7 cellular contexts compared by ENCODE assay signal in the genomic region with DNA sequence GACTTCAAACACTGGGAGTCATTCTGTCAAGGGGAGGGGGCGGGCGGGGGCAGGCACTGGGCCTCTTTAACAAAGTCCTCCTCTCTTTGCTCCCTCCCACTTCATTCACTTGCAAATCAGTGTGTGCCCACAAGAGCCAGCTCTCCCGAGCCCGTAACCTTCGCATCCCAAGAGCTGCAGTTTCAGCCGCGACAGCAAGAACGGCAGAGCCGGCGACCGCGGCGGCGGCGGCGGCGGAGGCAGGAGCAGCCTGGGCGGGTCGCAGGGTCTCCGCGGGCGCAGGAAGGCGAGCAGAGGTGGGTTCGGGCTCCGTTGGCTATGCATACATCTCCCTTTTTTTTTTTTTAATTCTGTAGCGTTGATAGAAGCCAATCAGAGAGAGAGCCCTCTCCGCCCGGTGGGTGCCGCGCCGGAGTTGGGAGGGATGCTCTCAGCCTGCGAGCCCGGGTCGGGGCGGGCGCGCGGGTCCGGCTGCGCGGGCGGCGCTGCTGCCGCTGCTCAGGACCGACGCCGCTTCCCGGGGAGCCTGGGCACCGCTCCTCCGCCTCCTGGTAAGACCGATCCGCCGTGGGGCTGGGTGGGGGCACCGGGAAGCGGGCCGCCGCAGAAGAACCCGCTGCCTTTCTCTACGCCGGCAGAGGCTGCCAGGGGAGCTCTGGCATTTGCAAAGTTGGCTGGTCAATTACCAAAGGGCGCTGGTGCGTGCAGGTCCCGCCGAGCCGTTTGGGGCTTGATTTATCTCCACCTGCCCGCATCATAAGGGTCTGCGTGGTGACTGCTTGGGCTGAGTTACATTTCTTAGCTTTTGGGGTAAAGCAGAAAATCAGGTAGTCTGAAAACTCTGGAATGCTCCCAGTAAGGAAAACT. TPM values are rescaled to one million over a fixed set of nuclear protein-coding genes. Genes with fewer than 3 reads are reported as not detected.
DNase-seq lines count a peak whose midpoint lies in the region; ATAC-seq and FAIRE-seq lines count a peak whose summit lies in the region.

TSS of gene CDH6 (plus strand) at position 96 of the 867 bp plus-strand sequence. CDS start 73,788 bp downstream, outside the sequence.

- peak within 1 kb of the TSS; percentile 54 to 94 for H3K4me3 ChIP-seq in neuronal stem cell (ENCODE audit: low read length in 2 of 2)

- FAIRE-seq in frontal cortex (lab: Jason Lieb, UNC), result no peak

- no peak within 1 kb of the TSS for H4K8ac ChIP-seq in neuronal stem cell (ENCODE audit: low read depth, low read length)

- peak within 1 kb of the TSS; percentile 82 for H3K9ac ChIP-seq in neuronal stem cell (ENCODE audit: low read depth, low read length, poor library complexity)

- H3K36me3 ChIP-seq in neuronal stem cell (replicated peaks in 1 of 2; ENCODE audit: control insufficient read depth in 2 of 2, insufficient read depth in 2 of 2, low read length in 2 of 2), result no peaks in the 10 kb centered on the region

- ATAC-seq in GM21717 (IDR thresholded peaks at IDR 0.05; ENCODE audit: unreplicated experiment) (no peak), HG02610 (IDR thresholded peaks at IDR 0.05; ENCODE audit: unreplicated experiment) (no peak)

- H2AK5ac ChIP-seq in neuronal stem cell (ENCODE audit: low read depth, low read length), result no peak within 1 kb of the TSS

- H3K27ac ChIP-seq in neuronal stem cell (replicated peaks; ENCODE audit: low read length), result peak within 1 kb of the TSS; percentile 43

- H3K4ac ChIP-seq in neuronal stem cell (ENCODE audit: low read length), result no peak within 1 kb of the TSS

- H3K23ac ChIP-seq in neuronal stem cell (ENCODE audit: low read depth, low read length, poor library complexity), result no peak within 1 kb of the TSS

- peaks cover 3% of the 10 kb centered on the region for H3K79me1 ChIP-seq in neuronal stem cell (ENCODE audit: low read depth, low read length)

- no peak within 1 kb of the TSS for H2BK12ac ChIP-seq in neuronal stem cell (ENCODE audit: low read length)

- peaks cover 0 to 32% (median 0%) of the 10 kb centered on the region in 3 experiments for H3K27me3 ChIP-seq in neuronal stem cell (ENCODE audit: control insufficient read depth in 3 of 3, insufficient read depth in 3 of 3, low read depth in 1 of 3, low read length in 3 of 3)

- H2AFZ ChIP-seq in neuronal stem cell (ENCODE audit: low read length), result peak within 1 kb of the TSS; percentile 91

- peak within 1 kb of the TSS; percentile 76 for H3K18ac ChIP-seq in neuronal stem cell (ENCODE audit: low read length)

- peak within 1 kb of the TSS; percentile 74 for H3K4me2 ChIP-seq in neuronal stem cell (ENCODE audit: insufficient read depth, low read length, poor library complexity, severe bottlenecking)

- H2BK120ac ChIP-seq in neuronal stem cell (ENCODE audit: low read depth, low read length), result no peak within 1 kb of the TSS

- H2BK15ac ChIP-seq in neuronal stem cell (ENCODE audit: low read length), result peak within 1 kb of the TSS; percentile 77

- no CpG with 5 or more reads among the region's 67 CpGs for WGBS in neuronal stem cell (ENCODE audit: extremely low coverage in 2 of 2, insufficient read length in 2 of 2, insufficient replicate concordance in 1 of 2), 2 donors

- DNase-seq in HPDE6-E6E7 (ENCODE audit: extremely low spot score) (peak; percentile 17), SHP77 treated with DMSO at 0.1 percent for 48 hours (lab: John Stamatoyannopoulos, UW) (peak; percentile 74), frontal cortex (ENCODE audit: low spot score in 2 of 2) (peak; percentile 48 to 63), neuronal stem cell (ENCODE audit: low spot score) (peak; percentile 90), NCI-H1436 (lab: John Stamatoyannopoulos, UW) (no peak)

- no peak within 1 kb of the TSS for H4K91ac ChIP-seq in neuronal stem cell (ENCODE audit: low read depth, low read length, poor library complexity)

- H3K4me1 ChIP-seq in neuronal stem cell (ENCODE audit: control insufficient read depth in 2 of 2, insufficient read depth in 1 of 2, low read depth in 1 of 2, low read length in 2 of 2), result peaks cover 7 to 20% of the 10 kb centered on the region in 2 donors

- H2BK5ac ChIP-seq in neuronal stem cell (ENCODE audit: low read length), result no peak within 1 kb of the TSS

- H3K9me3 ChIP-seq in neuronal stem cell (replicated peaks in 1 of 2; ENCODE audit: control insufficient read depth in 2 of 2, insufficient read depth in 1 of 2, low read depth in 1 of 2, low read length in 2 of 2), result no peaks in the 10 kb centered on the region

- peak within 1 kb of the TSS; percentile 60 for H3K14ac ChIP-seq in neuronal stem cell (ENCODE audit: low read length)

RNA-seq across cellular contexts. Expression of gene CDH6, which starts in this region (rescaled TPM):
- 37.1 TPM for total RNA-seq in frontal cortex
- polyA plus RNA-seq in neuronal stem cell (2013, experiment 1 of 2), result 12.6 TPM
- 12.7 TPM for polyA plus RNA-seq in neuronal stem cell (2013, experiment 2 of 2)
